In the genomic region with DNA sequence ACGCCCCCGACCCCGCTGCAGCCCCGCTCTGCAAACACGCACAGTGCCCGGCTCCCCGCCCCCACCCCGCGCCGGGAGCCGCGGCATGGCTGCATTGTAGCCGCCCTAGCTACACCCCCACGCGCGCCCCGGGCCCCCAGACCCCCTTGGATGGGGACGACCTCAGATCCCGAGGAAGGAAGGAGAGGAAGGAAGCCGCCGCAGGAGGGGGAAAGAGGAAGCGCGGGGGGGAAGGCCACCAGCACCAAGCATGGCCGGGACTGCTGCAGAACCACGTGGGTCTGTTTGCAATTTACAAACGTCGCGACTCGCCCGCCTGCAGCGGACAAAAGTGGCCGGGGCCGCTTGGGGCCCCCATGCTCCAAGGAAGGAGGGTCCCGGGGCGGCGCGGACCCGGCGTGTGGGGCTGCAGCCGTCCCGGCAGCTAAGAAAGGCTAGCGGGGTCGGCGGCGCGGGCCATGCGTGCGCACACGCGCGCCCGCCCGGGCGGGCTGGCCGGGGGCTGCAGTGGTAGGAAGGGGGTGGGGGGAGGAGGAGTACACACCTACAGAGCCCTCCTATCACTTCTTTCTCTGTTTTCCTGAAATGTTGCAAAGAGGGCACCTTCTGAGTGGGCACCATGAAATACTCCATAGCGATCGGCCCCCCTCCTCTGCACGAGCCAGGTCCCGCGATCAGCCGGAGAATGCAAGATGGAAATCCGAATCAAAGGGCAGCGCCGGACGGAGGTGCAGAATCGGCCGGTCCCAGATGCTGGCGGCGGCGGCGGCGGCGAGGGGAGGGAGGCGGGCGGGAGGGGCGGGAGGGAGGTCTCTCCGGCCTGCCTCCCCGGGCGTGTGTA, we compare ENCODE assay signal across 8 cellular contexts. TPM values are rescaled to one million over a fixed set of nuclear protein-coding genes. Genes with fewer than 3 reads are reported as not detected.
DNase-seq lines count a peak whose midpoint lies in the region; ATAC-seq and TF ChIP-seq lines count a peak whose summit lies in the region.

No MANE protein-coding gene starts in this region.

- TF ChIP-seq POLR2A in erythroblast (IDR thresholded peaks at IDR 0.05; ENCODE audit: low read length): no peak
- TF ChIP-seq POLR2A in transverse colon (IDR thresholded peaks at IDR 0.05): no peak

- no peaks in the 10 kb centered on the region for H3K9me3 Mint-ChIP-seq in CD8-positive, alpha-beta T cell
- H3K9me3 Mint-ChIP-seq in IgD-negative memory B cell: no peaks in the 10 kb centered on the region

- H3K36me3 Mint-ChIP-seq in CD8-positive, alpha-beta T cell: peaks cover 6% of the 10 kb centered on the region
- H3K36me3 Mint-ChIP-seq in IgD-negative memory B cell: no peaks in the 10 kb centered on the region

- intact Hi-C loops in CD8-positive, alpha-beta T cell (cut with DNase I, micrococcal nuclease): loop anchor here (2.0 to 10.0 kb wide), 8 partner anchors 16 to 870 kb away; partner anchors contain the start of genes ADCY9 (in 1 of the 2), CDIP1 (in 1 of the 2), PAM16 (in 1 of the 2) and UBALD1 (in 1 of the 2)
- intact Hi-C loops in transverse colon (cut with DNase I; ENCODE audit: low total_unique reads): no loop called here

- ATAC-seq in CD8-positive, alpha-beta T cell: peak; percentile 42
- peak; percentile 13 for ATAC-seq in GM19025 (IDR thresholded peaks at IDR 0.05; ENCODE audit: low read depth, unreplicated experiment)

- H3K4me1 ChIP-seq in CD8-positive, alpha-beta T cell (ENCODE audit: insufficient read depth, low read length): peaks cover 13% of the 10 kb centered on the region
- peaks cover 22% of the 10 kb centered on the region for H3K4me1 ChIP-seq in mononuclear cell (ENCODE audit: insufficient read depth, low read length)
- H3K4me1 ChIP-seq in transverse colon: peaks cover 5 to 16% (median 7%) of the 10 kb centered on the region in 4 donors

- DNase-seq in CD8-positive, alpha-beta T cell: peak in 3 of 7 experiments; percentile 31 to 73 (median 59)
- DNase-seq in UCSD-AML1 (lab: John Stamatoyannopoulos, UW; ENCODE audit: unreplicated experiment) (peak; percentile 76), erythroblast (lab: John Stamatoyannopoulos, UW) (peak; percentile 64 to 68), transverse colon (peak; percentile 52), COR-L47 (lab: John Stamatoyannopoulos, UW) (no peak)

- peak overlapping the region; percentile 88 for H3K4me3 Mint-ChIP-seq in CD8-positive, alpha-beta T cell
- H3K4me3 Mint-ChIP-seq in IgD-negative memory B cell: peak overlapping the region; percentile 88 to 98 (median 96)

- no peaks in the 10 kb centered on the region for H3K27me3 Mint-ChIP-seq in CD8-positive, alpha-beta T cell (ENCODE audit: low read depth)
- H3K27me3 Mint-ChIP-seq in IgD-negative memory B cell: no peaks in the 10 kb centered on the region

- H3K9me3 ChIP-seq in CD8-positive, alpha-beta T cell (ENCODE audit: low read length): no peaks in the 10 kb centered on the region
- H3K9me3 ChIP-seq in mononuclear cell (ENCODE audit: low read depth, low read length) (no peaks in the 10 kb centered on the region), transverse colon (no peaks in the 10 kb centered on the region)

- H3K27me3 ChIP-seq in CD8-positive, alpha-beta T cell (ENCODE audit: insufficient read depth, low read length): no peaks in the 10 kb centered on the region
- H3K27me3 ChIP-seq in mononuclear cell (ENCODE audit: insufficient read depth, low read length): no peaks in the 10 kb centered on the region
- H3K27me3 ChIP-seq in transverse colon: no peaks in the 10 kb centered on the region

- in situ Hi-C loops in transverse colon (cut with MboI; ENCODE audit: low pct_ligation_motif_present in 1 of 4, low pct_unique_long_range_greater_than_20kb in 1 of 4, low sequenced_read_pairs in 3 of 4): no loop called here

- H3K36me3 ChIP-seq in CD8-positive, alpha-beta T cell (ENCODE audit: insufficient read depth, low read length): no peaks in the 10 kb centered on the region
- H3K36me3 ChIP-seq in transverse colon: no peaks in the 10 kb centered on the region

- no peak for TF ChIP-seq EP300 in transverse colon (IDR thresholded peaks at IDR 0.05; ENCODE audit: low read depth)

- WGBS in transverse colon (ENCODE audit: low coverage in 1 of 2), 2 donors: 0% methylated on average over 19 of the region's 79 CpGs; no CpG with 5 or more reads in 1 of the 2 donors

- H3K27ac ChIP-seq in CD8-positive, alpha-beta T cell (ENCODE audit: low read depth, low read length): peak overlapping the region; percentile 57
- H3K27ac ChIP-seq in transverse colon: peak overlapping the region; percentile 84 to 97 (median 94)

- CTCF ChIA-PET in CD8-positive, alpha-beta T cell (lab: Charles Lee): interaction anchor here (0.9 to 4.9 kb wide), 6 partner anchors 10 to 60 kb away, joined by 3 to 30 read pairs (median 9); no protein-coding TSS in a partner anchor

- POLR2A ChIA-PET in CD8-positive, alpha-beta T cell (lab: Charles Lee): interaction anchor here (0.6 to 3.8 kb wide), 15 partner anchors 12 to 642 kb away, joined by 3 to 52 read pairs (median 4); partner anchors contain the start of genes ADCY9, ANKS3 and DNAAF8

- peaks cover 15% of the 10 kb centered on the region for H3K4me1 Mint-ChIP-seq in CD8-positive, alpha-beta T cell (ENCODE audit: low read depth)
- H3K4me1 Mint-ChIP-seq in IgD-negative memory B cell: peaks cover 8 to 13% (median 11%) of the 10 kb centered on the region in 3 donors

- H3K27ac Mint-ChIP-seq in CD8-positive, alpha-beta T cell: peak overlapping the region; percentile 86
- H3K27ac Mint-ChIP-seq in IgD-negative memory B cell: peak overlapping the region; percentile 94 to 100 (median 99)

- TF ChIP-seq CTCF in CD8-positive, alpha-beta T cell (IDR thresholded peaks at IDR 0.05): no peak
- TF ChIP-seq CTCF in transverse colon (IDR thresholded peaks at IDR 0.05): no peak

- peak overlapping the region; percentile 91 for H3K4me3 ChIP-seq in CD8-positive, alpha-beta T cell (ENCODE audit: low read depth, low read length)
- H3K4me3 ChIP-seq in mononuclear cell (ENCODE audit: low read length): peak overlapping the region; percentile 85
- H3K4me3 ChIP-seq in transverse colon: peak overlapping the region; percentile 79 to 95 (median 88)

RNA-seq across cellular contexts. Expression of gene TFAP4, which starts 0.5 kb away (rescaled TPM):
- total RNA-seq in CD8-positive, alpha-beta T cell: 1 to 10 TPM; 8.5 to 9.8 TPM
- polyA plus RNA-seq in IgD-negative memory B cell: 1.2 TPM
- 5.8 TPM for total RNA-seq in mononuclear cell
- 1 to 10 TPM; 4.6 to 8.4 (median 6.3) TPM for total RNA-seq in transverse colon

RNA-seq across cellular contexts. Expression of gene SRL, which starts 30.5 kb away (rescaled TPM):
- not detected for total RNA-seq in CD8-positive, alpha-beta T cell
- polyA plus RNA-seq in IgD-negative memory B cell: not detected
- total RNA-seq in mononuclear cell (under 0.01 TPM), transverse colon (under 1 TPM in 2 of 4 donors, not detected in 2; 0.32 to 0.68 TPM)

RNA-seq across cellular contexts. Expression of gene GLIS2, which starts 43.5 kb away (rescaled TPM):
- not detected for total RNA-seq in CD8-positive, alpha-beta T cell
- not detected for polyA plus RNA-seq in IgD-negative memory B cell
- total RNA-seq in mononuclear cell (under 0.01 TPM), transverse colon (1 to 10 TPM in 3 of 4 donors, under 1 TPM in 1; 0.68 to 5.0 (median 1.8) TPM)
